Comparison of ENCODE assay signal across 13 cellular contexts in genomic region chr6:9103876-9104521, GRCh38.
DNase-seq lines count a peak whose midpoint lies in the region; ATAC-seq and TF ChIP-seq lines count a peak whose summit lies in the region.
"Had no signal": no experiment of that assay in that cellular context is flagged by ENCODE, and none has a peak within 500 bp of the region (broad histone marks: within the 10 kb centered on the region; RNA-seq: fewer than 3 reads in every experiment).

No MANE protein-coding gene starts in this region.

- H3K4me2 ChIP-seq in neuronal stem cell (ENCODE audit: insufficient read depth, low read length, poor library complexity, severe bottlenecking), result no peak overlapping the region
- H3K4me2 ChIP-seq in neural progenitor cell, result no peak overlapping the region
- H3K4me2 ChIP-seq: BLaER1 treated with 17β-estradiol and CSF1 and Interleukin-3, amounts not matched to agents 10 nM and 100 nM had no signal

- no peak overlapping the region for H3K4me3 Mint-ChIP-seq in neural progenitor cell
- H3K4me3 Mint-ChIP-seq: CD4-positive, CD25-positive, alpha-beta regulatory T cell had no signal

- H3K27me3 ChIP-seq in H7 (ENCODE audit: control insufficient read depth, insufficient read depth, low read length) (no peaks in the 10 kb centered on the region), WERI-Rb-1 (ENCODE audit: insufficient read depth, low read depth, severe bottlenecking) (no peaks in the 10 kb centered on the region), neuronal stem cell (ENCODE audit: control insufficient read depth in 3 of 3, insufficient read depth in 3 of 3, low read depth in 1 of 3, low read length in 3 of 3) (no peaks in the 10 kb centered on the region), neural progenitor cell (no peaks in the 10 kb centered on the region)
- no peaks in the 10 kb centered on the region for H3K27me3 ChIP-seq in effector memory CD4-positive, alpha-beta T cell (replicated peaks; ENCODE audit: control insufficient read depth, insufficient read depth, low read length, poor library complexity, severe bottlenecking)
- H3K27me3 ChIP-seq: BLaER1 treated with 17β-estradiol and CSF1 and Interleukin-3, amounts not matched to agents 10 nM and 100 nM had no signal

- H3K27ac ChIP-seq in WERI-Rb-1 (no peak overlapping the region), neuronal stem cell (replicated peaks; ENCODE audit: low read length) (no peak overlapping the region), neural progenitor cell (no peak overlapping the region)
- no peak overlapping the region for H3K27ac ChIP-seq in effector memory CD4-positive, alpha-beta T cell (ENCODE audit: insufficient read depth, low read length, poor library complexity, severe bottlenecking)
- H3K27ac ChIP-seq: BLaER1 treated with 17β-estradiol and CSF1 and Interleukin-3, amounts not matched to agents 10 nM and 100 nM had no signal

- no peak overlapping the region for H2BK120ac ChIP-seq in neuronal stem cell (ENCODE audit: low read depth, low read length)

- no peaks in the 10 kb centered on the region for H3K36me3 Mint-ChIP-seq in neural progenitor cell
- H3K36me3 Mint-ChIP-seq: CD4-positive, CD25-positive, alpha-beta regulatory T cell had no signal

- no peaks in the 10 kb centered on the region for H3K36me3 ChIP-seq in H7 (replicated peaks; ENCODE audit: control insufficient read depth, insufficient read depth, low read length)
- no peaks in the 10 kb centered on the region for H3K36me3 ChIP-seq in WERI-Rb-1
- no peaks in the 10 kb centered on the region for H3K36me3 ChIP-seq in neuronal stem cell (replicated peaks in 1 of 2; ENCODE audit: control insufficient read depth in 2 of 2, insufficient read depth in 2 of 2, low read length in 2 of 2)
- H3K36me3 ChIP-seq in neural progenitor cell, result no peaks in the 10 kb centered on the region
- H3K36me3 ChIP-seq in effector memory CD4-positive, alpha-beta T cell (ENCODE audit: control insufficient read depth, insufficient read depth, low read length), result no peaks in the 10 kb centered on the region
- H3K36me3 ChIP-seq: BLaER1 treated with 17β-estradiol and CSF1 and Interleukin-3, amounts not matched to agents 10 nM and 100 nM; HAP-1 had no signal

- no peak overlapping the region for H2BK15ac ChIP-seq in neuronal stem cell (ENCODE audit: low read length)

- H2BK5ac ChIP-seq in neuronal stem cell (ENCODE audit: low read length), result no peak overlapping the region

- H3K27me3 Mint-ChIP-seq in neural progenitor cell (ENCODE audit: insufficient read depth, low read depth), result peaks cover 19% of the 10 kb centered on the region
- H3K27me3 Mint-ChIP-seq: CD4-positive, CD25-positive, alpha-beta regulatory T cell had no signal

- H3K9ac ChIP-seq in neuronal stem cell (ENCODE audit: low read depth, low read length, poor library complexity), result peak overlapping the region; percentile 21
- H3K9ac ChIP-seq in neural progenitor cell, result no peak overlapping the region
- H3K9ac ChIP-seq: BLaER1 treated with 17β-estradiol and CSF1 and Interleukin-3, amounts not matched to agents 10 nM and 100 nM had no signal

- no peak overlapping the region for H3K14ac ChIP-seq in neuronal stem cell (ENCODE audit: low read length)

- H3K4me1 Mint-ChIP-seq in neural progenitor cell, result no peaks in the 10 kb centered on the region
- H3K4me1 Mint-ChIP-seq: CD4-positive, CD25-positive, alpha-beta regulatory T cell had no signal

- H4K91ac ChIP-seq in neuronal stem cell (ENCODE audit: low read depth, low read length, poor library complexity), result no peak overlapping the region

- H2AK5ac ChIP-seq in neuronal stem cell (ENCODE audit: low read depth, low read length), result peak overlapping the region; percentile 28

- no peaks in the 10 kb centered on the region for H3K79me2 ChIP-seq in neural progenitor cell (ENCODE audit: low read depth)

- H2AFZ ChIP-seq in neuronal stem cell (ENCODE audit: low read length), result no peak overlapping the region
- no peak overlapping the region for H2AFZ ChIP-seq in neural progenitor cell (replicated peaks)

- H3K4me1 ChIP-seq in neuronal stem cell (ENCODE audit: control insufficient read depth in 2 of 2, insufficient read depth in 1 of 2, low read depth in 1 of 2, low read length in 2 of 2), result peaks cover 0 to 4% of the 10 kb centered on the region in 2 donors
- H3K4me1 ChIP-seq in neural progenitor cell, result no peaks in the 10 kb centered on the region
- no peaks in the 10 kb centered on the region for H3K4me1 ChIP-seq in effector memory CD4-positive, alpha-beta T cell (ENCODE audit: control insufficient read depth, insufficient read depth, low read length, poor library complexity, severe bottlenecking)
- H3K4me1 ChIP-seq: HAP-1 had no signal

- H3K4me3 ChIP-seq in H7 (ENCODE audit: insufficient read depth, low read depth, low read length) (no peak overlapping the region), WERI-Rb-1 (ENCODE audit: low read depth, low read length) (no peak overlapping the region), neuronal stem cell (ENCODE audit: low read length in 2 of 2) (peak overlapping the region in 1 of 2 donors; percentile 47), neural progenitor cell (no peak overlapping the region)
- no peak overlapping the region for H3K4me3 ChIP-seq in effector memory CD4-positive, alpha-beta T cell (ENCODE audit: insufficient read depth, low read depth, low read length, poor library complexity, severe bottlenecking)
- H3K4me3 ChIP-seq: BLaER1 treated with 17β-estradiol and CSF1 and Interleukin-3, amounts not matched to agents 10 nM and 100 nM; HAP-1 had no signal

- H3K9me3 Mint-ChIP-seq in neural progenitor cell, result peaks cover 19% of the 10 kb centered on the region

- no peak for ATAC-seq in HG03442 (IDR thresholded peaks at IDR 0.05; ENCODE audit: unreplicated experiment)

- H3K18ac ChIP-seq in neuronal stem cell (ENCODE audit: low read length), result peak overlapping the region; percentile 48

- WGBS in neuronal stem cell (ENCODE audit: extremely low coverage in 2 of 2, insufficient read length in 2 of 2, insufficient replicate concordance in 1 of 2), 2 donors, result no CpG with 5 or more reads among the region's 2 CpGs

- H3K4ac ChIP-seq in neuronal stem cell (ENCODE audit: low read length), result no peak overlapping the region

- DNase-seq in H7, result peak; percentile 3
- DNase-seq in WERI-Rb-1, result no peak
- peak; percentile 43 for DNase-seq in iPS-NIHi7 (ENCODE audit: extremely low spot score)
- DNase-seq in neuronal stem cell (ENCODE audit: low spot score), result no peak
- DNase-seq in neural progenitor cell (ENCODE audit: low spot score), result no peak
- DNase-seq in effector memory CD4-positive, alpha-beta T cell, result no peak
- DNase-seq: ACHN; CD4-positive, CD25-positive, alpha-beta regulatory T cell; DMS53; GF-D8 had no signal

- H3K23ac ChIP-seq in neuronal stem cell (ENCODE audit: low read depth, low read length, poor library complexity), result no peak overlapping the region

- TF ChIP-seq CTCF in WERI-Rb-1 (IDR thresholded peaks at IDR 0.05; ENCODE audit: low read depth, low read length) (peak; percentile 11; the same call in 1 of the 2 replicates), neural progenitor cell (IDR thresholded peaks at IDR 0.05) (no peak)

- no peaks in the 10 kb centered on the region for H3K79me1 ChIP-seq in neuronal stem cell (ENCODE audit: low read depth, low read length)

- no peaks in the 10 kb centered on the region for H3K9me3 ChIP-seq in WERI-Rb-1 (ENCODE audit: severe bottlenecking)
- H3K9me3 ChIP-seq in neuronal stem cell (replicated peaks in 1 of 2; ENCODE audit: control insufficient read depth in 2 of 2, insufficient read depth in 1 of 2, low read depth in 1 of 2, low read length in 2 of 2), result no peaks in the 10 kb centered on the region
- H3K9me3 ChIP-seq in neural progenitor cell (ENCODE audit: low read depth), result no peaks in the 10 kb centered on the region
- H3K9me3 ChIP-seq in effector memory CD4-positive, alpha-beta T cell (ENCODE audit: control insufficient read depth, low read length), result no peaks in the 10 kb centered on the region
- H3K9me3 ChIP-seq: HAP-1 had no signal

- peak overlapping the region; percentile 43 for H4K8ac ChIP-seq in neuronal stem cell (ENCODE audit: low read depth, low read length)

- no peaks in the 10 kb centered on the region for H3F3A ChIP-seq in neural progenitor cell (ENCODE audit: low read depth)

- no peak overlapping the region for H3K27ac Mint-ChIP-seq in neural progenitor cell
- H3K27ac Mint-ChIP-seq: CD4-positive, CD25-positive, alpha-beta regulatory T cell had no signal

- no peak overlapping the region for H2BK12ac ChIP-seq in neuronal stem cell (ENCODE audit: low read length)

- no peaks in the 10 kb centered on the region for H4K20me1 ChIP-seq in neural progenitor cell (ENCODE audit: low read depth)
- H4K20me1 ChIP-seq: BLaER1 treated with 17β-estradiol and CSF1 and Interleukin-3, amounts not matched to agents 10 nM and 100 nM had no signal

Comparison
In these comparisons a context has a peak if more than half of its experiments do, and no peak if none do; other contexts are left out.
1. DNase-seq: peak in H7 (single experiment) and iPS-NIHi7 (single experiment); none in WERI-Rb-1 (single experiment), neuronal stem cell (single experiment), neural progenitor cell (single experiment) and effector memory CD4-positive, alpha-beta T cell (0 of 3).